ENCODE assay signal across 20 cellular contexts in genomic region chr20:58417418-58417817, GRCh38. TPM values are rescaled to one million over a fixed set of nuclear protein-coding genes. Genes with fewer than 3 reads are reported as not detected.
DNase-seq lines count a peak whose midpoint lies in the region; ATAC-seq, FAIRE-seq and TF ChIP-seq lines count a peak whose summit lies in the region.
"Had no signal": no experiment of that assay in that cellular context is flagged by ENCODE, and none has a peak within 500 bp of the region (broad histone marks: within the 10 kb centered on the region; RNA-seq: fewer than 3 reads in every experiment).

No MANE protein-coding gene starts in this region.

- no peaks in the 10 kb centered on the region for H3K27me3 ChIP-seq in iPS-20b (ENCODE audit: insufficient read depth, low read length)
- H3K27me3 ChIP-seq in SJCRH30 = no peaks in the 10 kb centered on the region
- H3K27me3 ChIP-seq: BLaER1 had no signal

- H3K4me1 Mint-ChIP-seq in natural killer cell = peaks cover 22 to 39% of the 10 kb centered on the region in 2 donors
- H3K4me1 Mint-ChIP-seq in natural killer cell treated with Interleukin-12 subunit alpha and Interleukin-12 subunit beta and Interleukin-15 and Interleukin-18, amount 100 ng/mL, for 72 hours (ENCODE audit: low read depth in 2 of 2) = peaks cover 29 to 36% of the 10 kb centered on the region in 2 donors
- peaks cover 26% of the 10 kb centered on the region for H3K4me1 Mint-ChIP-seq in stimulated activated effector memory CD8-positive, alpha-beta T cell treated with anti-CD3 and anti-CD28 coated beads, Interleukin-12 subunit alpha, Interleukin-12 subunit beta, amount 100 ng/mL, for 72 hours

- H3K27ac Mint-ChIP-seq in natural killer cell = peak overlapping the region; percentile 8 to 64
- peak overlapping the region in 1 of 2 donors; percentile 40 for H3K27ac Mint-ChIP-seq in natural killer cell treated with Interleukin-12 subunit alpha and Interleukin-12 subunit beta and Interleukin-15 and Interleukin-18, amount 100 ng/mL, for 72 hours
- H3K27ac Mint-ChIP-seq in stimulated activated effector memory CD8-positive, alpha-beta T cell treated with anti-CD3 and anti-CD28 coated beads, Interleukin-12 subunit alpha, Interleukin-12 subunit beta, amount 100 ng/mL, for 72 hours = peak overlapping the region; percentile 74

- DNase-seq in natural killer cell = no peak
- DNase-seq in natural killer cell treated with Interleukin-12 subunit alpha and Interleukin-12 subunit beta and Interleukin-15 and Interleukin-18, amount 100 ng/mL, for 72 hours (ENCODE audit: low spot score) = no peak
- peak; percentile 14 for DNase-seq in NCI-H69 (lab: John Stamatoyannopoulos, UW)
- DNase-seq in stimulated activated effector memory CD8-positive, alpha-beta T cell treated with anti-CD3 and anti-CD28 coated beads, Interleukin-12 subunit alpha, Interleukin-12 subunit beta, amount 100 ng/mL, for 72 hours (ENCODE audit: low spot score in 2 of 2) = no peak
- DNase-seq in frontal cortex (ENCODE audit: low spot score in 2 of 2) = no peak
- DNase-seq in NCI-H2107 (lab: John Stamatoyannopoulos, UW) = no peak
- no peak for DNase-seq in SJCRH30
- DNase-seq: NCI-H1105, NCI-H1694, NCI-H2081 treated with DMSO at 0.1 percent for 48 hours, NCI-H524, PC-3, RPMI8226, SHP77 treated with DMSO at 0.1 percent for 48 hours had no signal

- peaks cover 9% of the 10 kb centered on the region for H3K36me3 ChIP-seq in iPS-20b (ENCODE audit: insufficient read depth, low read depth, low read length)
- peaks cover 59% of the 10 kb centered on the region for H3K36me3 ChIP-seq in SJCRH30

- no peak for ATAC-seq in natural killer cell
- ATAC-seq in natural killer cell treated with Interleukin-12 subunit alpha and Interleukin-12 subunit beta and Interleukin-15 and Interleukin-18, amount 100 ng/mL, for 72 hours = no peak
- no peak for ATAC-seq in stimulated activated effector memory CD8-positive, alpha-beta T cell treated with anti-CD3 and anti-CD28 coated beads, Interleukin-12 subunit alpha, Interleukin-12 subunit beta, amount 100 ng/mL, for 72 hours
- ATAC-seq: GM12878, HCT116, K562, PC-3, SK-N-SH treated with all-trans-retinoic acid at 6 μM for 48 hours had no signal

- H3K4me3 ChIP-seq in iPS-20b (ENCODE audit: low read length) (peak overlapping the region; percentile 49), SJCRH30 (no peak overlapping the region)
- H3K4me3 ChIP-seq: BLaER1, GM12878, K562 had no signal

- no peak overlapping the region; the same call in 1 of the 2 replicates for H3K9ac ChIP-seq in iPS-20b (ENCODE audit: low read depth, low read length)
- H3K9ac ChIP-seq: BLaER1 had no signal

- H3K9me3 Mint-ChIP-seq in natural killer cell = no peaks in the 10 kb centered on the region
- H3K9me3 Mint-ChIP-seq in natural killer cell treated with Interleukin-12 subunit alpha and Interleukin-12 subunit beta and Interleukin-15 and Interleukin-18, amount 100 ng/mL, for 72 hours = no peaks in the 10 kb centered on the region
- H3K9me3 Mint-ChIP-seq in stimulated activated effector memory CD8-positive, alpha-beta T cell treated with anti-CD3 and anti-CD28 coated beads, Interleukin-12 subunit alpha, Interleukin-12 subunit beta, amount 100 ng/mL, for 72 hours = no peaks in the 10 kb centered on the region

- no peak for TF ChIP-seq CTCF in natural killer cell (IDR thresholded peaks at IDR 0.05)

- H3K27me3 Mint-ChIP-seq in natural killer cell (ENCODE audit: low read depth in 2 of 2) = no peaks in the 10 kb centered on the region
- no peaks in the 10 kb centered on the region for H3K27me3 Mint-ChIP-seq in natural killer cell treated with Interleukin-12 subunit alpha and Interleukin-12 subunit beta and Interleukin-15 and Interleukin-18, amount 100 ng/mL, for 72 hours

- no peaks in the 10 kb centered on the region for H3K36me3 Mint-ChIP-seq in natural killer cell
- peaks cover 6% of the 10 kb centered on the region for H3K36me3 Mint-ChIP-seq in natural killer cell treated with Interleukin-12 subunit alpha and Interleukin-12 subunit beta and Interleukin-15 and Interleukin-18, amount 100 ng/mL, for 72 hours
- peaks cover 36% of the 10 kb centered on the region for H3K36me3 Mint-ChIP-seq in stimulated activated effector memory CD8-positive, alpha-beta T cell treated with anti-CD3 and anti-CD28 coated beads, Interleukin-12 subunit alpha, Interleukin-12 subunit beta, amount 100 ng/mL, for 72 hours

- H3K27ac ChIP-seq in iPS-20b (ENCODE audit: low read length) (no peak overlapping the region), SJCRH30 (no peak overlapping the region)
- H3K27ac ChIP-seq: BLaER1 had no signal

- FAIRE-seq in frontal cortex (lab: Jason Lieb, UNC) = no peak
- FAIRE-seq: GM12878, K562 had no signal

- no peak overlapping the region for H3K4me3 Mint-ChIP-seq in natural killer cell
- H3K4me3 Mint-ChIP-seq in natural killer cell treated with Interleukin-12 subunit alpha and Interleukin-12 subunit beta and Interleukin-15 and Interleukin-18, amount 100 ng/mL, for 72 hours = no peak overlapping the region
- H3K4me3 Mint-ChIP-seq in stimulated activated effector memory CD8-positive, alpha-beta T cell treated with anti-CD3 and anti-CD28 coated beads, Interleukin-12 subunit alpha, Interleukin-12 subunit beta, amount 100 ng/mL, for 72 hours = no peak overlapping the region

- intact Hi-C loops in natural killer cell (cut with micrococcal nuclease) = no loop called here

- H3K4me1 ChIP-seq in iPS-20b (ENCODE audit: insufficient read depth, low read length) (peaks cover 34% of the 10 kb centered on the region), SJCRH30 (no peaks in the 10 kb centered on the region)

- peaks cover 5% of the 10 kb centered on the region for H3K9me3 ChIP-seq in iPS-20b (ENCODE audit: insufficient read depth, low read depth, low read length)
- no peaks in the 10 kb centered on the region for H3K9me3 ChIP-seq in SJCRH30 (replicated peaks)

RNA-seq across cellular contexts. Expression of gene VAPB, which starts 28.4 kb away (rescaled TPM):
- total RNA-seq in natural killer cell = 10 to 100 TPM; 20.3 to 23.1 (median 21.3) TPM
- total RNA-seq in natural killer cell treated with Interleukin-12 subunit alpha and Interleukin-12 subunit beta and Interleukin-15 and Interleukin-18, amount 100 ng/mL, for 72 hours = 10 to 100 TPM; 30.0 to 34.3 TPM
- 16.3 TPM for total RNA-seq in frontal cortex
- 44.1 and 51.0 TPM in 2 replicates for total RNA-seq in SJCRH30 (2014; rRNA removed; shearing (Covaris generic))
